ENCODE assay signal across 8 cellular contexts in genomic region chr20:51404297-51405060, GRCh38.
DNase-seq lines count a peak whose midpoint lies in the region; ATAC-seq lines count a peak whose summit lies in the region.

No MANE protein-coding gene starts in this region.

- DNase-seq in activated CD4-positive, alpha-beta T cell treated with anti-CD3 and anti-CD28 coated beads for 48 hours: peak; percentile 90
- peak; percentile 84 to 85 (median 84) for DNase-seq in effector memory CD8-positive, alpha-beta T cell
- peak; percentile 68 to 84 for DNase-seq in stimulated activated CD8-positive, alpha-beta memory T cell treated with anti-CD3 and anti-CD28 coated beads, Interleukin-15, amount 100 ng/mL, for 4 hours (ENCODE audit: low read depth in 2 of 2)
- DNase-seq in NCI-H2196 (lab: John Stamatoyannopoulos, UW; ENCODE audit: unreplicated experiment): no peak
- no peak for DNase-seq in NCI-H446 (lab: John Stamatoyannopoulos, UW)
- DNase-seq in mesenteric fat pad (ENCODE audit: low spot score): no peak

- H3K4me1 Mint-ChIP-seq in effector memory CD8-positive, alpha-beta T cell (ENCODE audit: low read depth in 2 of 2): peaks cover 80 to 81% of the 10 kb centered on the region in 2 donors

- no peaks in the 10 kb centered on the region for H3K27me3 Mint-ChIP-seq in effector memory CD8-positive, alpha-beta T cell

- H3K9me3 Mint-ChIP-seq in effector memory CD8-positive, alpha-beta T cell: no peaks in the 10 kb centered on the region

- ATAC-seq in GM19328 (IDR thresholded peaks at IDR 0.05; ENCODE audit: unreplicated experiment) (peak; percentile 83), HG03196 (IDR thresholded peaks at IDR 0.05; ENCODE audit: unreplicated experiment) (peak; percentile 71)
- peak; percentile 85 for ATAC-seq in effector memory CD8-positive, alpha-beta T cell (replicated peaks)

- H3K4me3 Mint-ChIP-seq in effector memory CD8-positive, alpha-beta T cell: peak overlapping the region; percentile 72 to 73

- peaks cover 59% of the 10 kb centered on the region for H3K36me3 Mint-ChIP-seq in effector memory CD8-positive, alpha-beta T cell (ENCODE audit: insufficient read depth)

- peak overlapping the region; percentile 100 for H3K27ac Mint-ChIP-seq in effector memory CD8-positive, alpha-beta T cell

Comparison
In these comparisons a context has a peak if more than half of its experiments do, and no peak if none do; other contexts are left out.
1. DNase-seq: peak in activated CD4-positive, alpha-beta T cell treated with anti-CD3 and anti-CD28 coated beads for 48 hours (single experiment), effector memory CD8-positive, alpha-beta T cell (3 of 3) and stimulated activated CD8-positive, alpha-beta memory T cell treated with anti-CD3 and anti-CD28 coated beads, Interleukin-15, amount 100 ng/mL, for 4 hours (2 of 2); none in NCI-H2196 (single experiment), NCI-H446 (0 of 2) and mesenteric fat pad (single experiment).
2. Peak in every context shown above with its lines, with median percentiles within 50 percentile points of each other: ATAC-seq.